ENCODE assay signal across 8 cellular contexts in the genomic region with DNA sequence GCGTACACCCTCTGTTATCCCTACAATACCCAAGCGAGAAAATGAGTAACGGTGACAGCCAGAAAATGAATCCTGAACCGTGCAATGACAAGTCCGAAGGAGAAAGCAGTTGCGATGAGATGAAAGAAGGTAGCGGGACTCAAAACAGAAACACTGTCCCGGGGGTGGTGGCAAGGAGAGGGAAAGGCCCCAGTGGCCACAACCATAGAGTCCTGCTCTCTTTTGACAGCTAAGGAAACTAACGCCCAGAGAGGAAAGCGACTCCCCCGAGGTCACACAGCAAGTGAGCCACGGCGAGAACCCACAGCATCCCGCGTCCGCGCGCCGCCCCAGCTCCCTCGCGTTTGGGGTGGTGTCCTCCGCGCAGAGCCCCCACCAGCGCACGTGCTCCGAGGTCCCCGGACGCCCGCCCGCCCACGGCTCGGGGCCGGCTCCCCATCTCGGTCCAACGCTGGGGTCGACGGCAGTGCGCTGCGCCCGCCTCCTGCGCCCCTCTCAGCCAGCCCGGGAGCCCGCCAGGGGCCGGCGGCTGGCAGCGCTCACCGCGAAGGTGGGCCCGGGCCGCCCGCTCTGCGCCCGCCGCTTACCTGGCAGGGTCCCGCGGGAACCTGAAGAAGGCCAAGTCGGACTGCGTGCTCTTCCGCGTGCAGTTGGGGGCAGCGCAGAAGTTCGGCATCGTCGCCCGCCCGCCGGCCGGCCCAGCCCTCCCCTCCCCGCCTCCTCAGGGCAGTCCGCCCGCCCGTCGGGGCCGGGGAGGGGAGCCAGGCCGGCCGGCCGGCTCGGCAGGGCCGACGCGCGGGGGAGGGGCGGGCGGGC. TPM values are rescaled to one million over a fixed set of nuclear protein-coding genes. Genes with fewer than 3 reads are reported as not detected.
DNase-seq lines count a peak whose midpoint lies in the region; ATAC-seq and TF ChIP-seq lines count a peak whose summit lies in the region.

No MANE protein-coding gene starts in this region.

- in situ Hi-C loops in GM13977 (cut with MboI; ENCODE audit: low pct_unique_long_range_greater_than_20kb, low sequenced_read_pairs, unreplicated experiment), result no loop called here

- POLR2A ChIA-PET in OCI-LY7 (lab: Charles Lee), result interaction anchor here (0.6 kb wide), 1 partner anchor 62 kb away, joined by 4 read pairs; no protein-coding TSS in a partner anchor

- no peaks in the 10 kb centered on the region for H3K9me2 ChIP-seq in OCI-LY7 (ENCODE audit: insufficient read depth, low read length)

- TF ChIP-seq CTCF in GM13977 (IDR thresholded peaks at IDR 0.05; ENCODE audit: extremely low read depth, insufficient read depth, missing control alignments) (no peak), OCI-LY7 (conservative IDR thresholded peaks at IDR 0.05; ENCODE audit: low read length) (no peak)

- peak; percentile 8 for ATAC-seq in HG02763 (IDR thresholded peaks at IDR 0.05; ENCODE audit: unreplicated experiment)
- ATAC-seq in Right ventricle myocardium inferior, result peak; percentile 1

- CTCF ChIA-PET in OCI-LY7 (lab: Charles Lee; ENCODE audit: unreplicated experiment), result no interaction called here

- no peaks in the 10 kb centered on the region for H3K9me3 ChIP-seq in OCI-LY7 (ENCODE audit: low read length)

- peaks cover 31% of the 10 kb centered on the region for H4K20me1 ChIP-seq in OCI-LY7 (ENCODE audit: insufficient read depth, low read length)

- DNase-seq in GM13977 (ENCODE audit: low spot score) (peak; percentile 64), OCI-LY7 (ENCODE audit: low spot score) (peak; percentile 45), activated gamma-delta T cell (lab: John Stamatoyannopoulos, UW) (peak; percentile 57), Right ventricle myocardium inferior (ENCODE audit: missing footprints) (peak; percentile 81), posterior vena cava (ENCODE audit: low spot score) (peak; percentile 81), NCI-H226 (no peak)

- peak overlapping the region; percentile 94 for H3K4me3 ChIP-seq in OCI-LY7 (ENCODE audit: low read depth, low read length, poor library complexity, severe bottlenecking)
- peak overlapping the region; percentile 93 for H3K4me3 ChIP-seq in urinary bladder (ENCODE audit: low read depth, low read length)

- H3K79me2 ChIP-seq in OCI-LY7 (ENCODE audit: insufficient read depth, low read depth, low read length), result peaks cover 69% of the 10 kb centered on the region

- H3K4me1 ChIP-seq in OCI-LY7 (ENCODE audit: insufficient read depth, low read length, poor library complexity, severe bottlenecking) (peaks cover 60% of the 10 kb centered on the region), urinary bladder (ENCODE audit: insufficient read depth) (no peaks in the 10 kb centered on the region)

- under 1% methylated on average over 78 of the region's 84 CpGs for WGBS in urinary bladder

- H3K4me2 ChIP-seq in OCI-LY7 (ENCODE audit: low read length), result peak overlapping the region; percentile 84

- H3K27ac ChIP-seq in OCI-LY7 (ENCODE audit: low read depth, low read length, poor library complexity, severe bottlenecking), result peak overlapping the region; percentile 59
- H3K27ac ChIP-seq in urinary bladder (ENCODE audit: low read depth), result peak overlapping the region; percentile 81

- H3K36me3 ChIP-seq in OCI-LY7 (ENCODE audit: insufficient read depth, low read length) (peaks cover 3% of the 10 kb centered on the region; the same call in 1 of the 2 replicates), urinary bladder (ENCODE audit: insufficient read depth) (no peaks in the 10 kb centered on the region)

- BruUV-seq in OCI-LY7 (replicated peaks; lab: Mats Ljungman, UMichigan), result no TSS peak

- peak overlapping the region; percentile 32; the same call in 1 of the 2 replicates for H2AFZ ChIP-seq in OCI-LY7 (ENCODE audit: low read length)

- intact Hi-C loops in OCI-LY7 (cut with micrococcal nuclease; ENCODE audit: unreplicated experiment) (loop anchor here (1.0 to 2.0 kb wide), 2 partner anchors 145 to 290 kb away; partner anchors contain the start of gene LRRC32), Right ventricle myocardium inferior (cut with DNase I) (no loop called here), posterior vena cava (cut with DNase I) (loop anchor here in 1 of 2 donors (10.0 kb wide), 1 partner anchor 54 kb away; no protein-coding TSS in a partner anchor)

RNA-seq across cellular contexts. Expression of gene THAP12, which starts 0.6 kb away (rescaled TPM):
- total RNA-seq in OCI-LY7 (2014; rRNA removed; shearing (Covaris generic)), result 52.5 and 55.7 TPM in 2 replicates
- total RNA-seq in OCI-LY7 (2022) (65.9 and 74.7 TPM in 2 replicates), Right ventricle myocardium inferior (19.4 TPM), posterior vena cava (10 to 100 TPM; 37.7 to 39.0 TPM), urinary bladder (85.4 TPM)
- polyA plus RNA-seq in urinary bladder, result 25.0 TPM

RNA-seq across cellular contexts. Expression of gene GVQW3, which starts 0.8 kb away (rescaled TPM):
- total RNA-seq in OCI-LY7 (2014; rRNA removed; shearing (Covaris generic)), result 14.4 and 15.4 TPM in 2 replicates
- total RNA-seq in OCI-LY7 (2022), result 16.5 and 18.4 TPM in 2 replicates
- total RNA-seq in Right ventricle myocardium inferior, result 1.9 TPM
- total RNA-seq in posterior vena cava, result 1 to 10 TPM; 1.2 to 1.9 TPM
- total RNA-seq in urinary bladder, result 6.1 TPM
- 1.7 TPM for polyA plus RNA-seq in urinary bladder
